Comparison of ENCODE assay signal across 8 cellular contexts in the genomic region with DNA sequence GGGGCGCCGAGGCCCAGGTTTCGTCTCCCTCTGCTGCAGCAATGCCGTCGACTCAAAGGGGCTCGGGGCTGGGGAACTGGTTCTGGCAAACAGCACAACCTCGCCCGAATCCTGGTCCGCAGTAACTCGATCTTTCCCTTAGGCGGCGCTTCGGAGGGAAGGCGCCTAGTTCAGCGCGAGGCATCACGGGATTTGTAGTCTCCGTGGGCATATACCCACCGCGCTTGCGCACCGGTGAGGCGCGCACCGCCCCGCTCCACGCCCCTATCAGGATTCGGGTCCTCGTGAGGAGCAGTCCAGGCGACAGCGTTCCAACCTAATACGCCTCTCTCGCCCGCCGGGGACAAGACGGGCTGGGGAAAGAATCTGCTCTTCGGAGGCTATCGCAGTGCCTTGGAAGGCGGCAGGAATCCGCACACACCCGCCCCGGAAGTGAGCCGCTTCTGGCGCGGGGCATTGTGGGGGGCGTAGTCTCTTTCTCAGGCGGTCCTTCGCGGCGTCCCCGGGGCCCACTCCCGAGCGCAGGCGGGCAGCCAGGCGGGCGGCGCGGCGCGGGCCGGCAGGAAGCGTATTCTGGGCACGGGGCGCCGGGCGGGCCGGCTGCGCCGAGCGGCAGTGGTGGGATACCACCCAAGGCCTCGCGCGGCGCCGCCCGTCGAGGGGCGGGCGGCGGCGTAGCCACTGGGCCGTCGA. TPM values are rescaled to one million over a fixed set of nuclear protein-coding genes. Genes with fewer than 3 reads are reported as not detected.
DNase-seq lines count a peak whose midpoint lies in the region; ATAC-seq and TF ChIP-seq lines count a peak whose summit lies in the region.

Gene THAP11, plus strand, starts transcription at position 505 of the 693 bp plus-strand sequence. CDS start 235 bp downstream, outside the sequence.

- peak within 1 kb of the TSS; percentile 95 for H3K27ac Mint-ChIP-seq in activated B cell treated with CpG ODN at 0.5 μM for 24 hours

- ATAC-seq in GM19023 (IDR thresholded peaks at IDR 0.05; ENCODE audit: unreplicated experiment) (peak; percentile 56), HG03196 (IDR thresholded peaks at IDR 0.05; ENCODE audit: unreplicated experiment) (peak; percentile 45), activated B cell treated with CpG ODN at 0.5 μM for 24 hours (ENCODE audit: low read depth) (peak; percentile 54)

- 0% methylated on average over 34 to 83 of the region's 83 CpGs for WGBS in spleen, 5 donors

- peaks cover 30 to 48% (median 43%) of the 10 kb centered on the region in 6 donors for H3K4me1 ChIP-seq in spleen

- no peaks in the 10 kb centered on the region for H3K27me3 Mint-ChIP-seq in activated B cell treated with CpG ODN at 0.5 μM for 24 hours

- H3K4me3 ChIP-seq in AG10803 (ENCODE audit: low read length) (peak within 1 kb of the TSS; percentile 95), cardiac fibroblast (replicated peaks in 1 of 2; ENCODE audit: low read depth in 2 of 2, low read length in 2 of 2) (peak within 1 kb of the TSS; percentile 76 to 93), spleen (peak within 1 kb of the TSS; percentile 59 to 97 (median 81))

- peak in 2 of 3 donors; percentile 10 to 51 for TF ChIP-seq POLR2A in spleen (IDR thresholded peaks at IDR 0.05)

- CTCF ChIA-PET in activated B cell treated with CpG ODN at 0.5 μM for 24 hours (lab: Charles Lee), result interaction anchor here (1.2 kb wide), 1 partner anchor 25 kb away, joined by 4 read pairs; no protein-coding TSS in a partner anchor

- H3K9me3 Mint-ChIP-seq in activated B cell treated with CpG ODN at 0.5 μM for 24 hours, result no peaks in the 10 kb centered on the region

- H3K9me3 ChIP-seq in spleen, result no peaks in the 10 kb centered on the region

- peak within 1 kb of the TSS; percentile 98 to 100 (median 100) for H3K27ac ChIP-seq in spleen

- H3K4me1 Mint-ChIP-seq in activated B cell treated with CpG ODN at 0.5 μM for 24 hours, result peaks cover 43% of the 10 kb centered on the region

- H3K27me3 ChIP-seq in spleen (replicated peaks in 1 of 7), result no peaks in the 10 kb centered on the region

- H3K4me3 Mint-ChIP-seq in activated B cell treated with CpG ODN at 0.5 μM for 24 hours, result peak within 1 kb of the TSS; percentile 95

- no peaks in the 10 kb centered on the region for H3K36me3 ChIP-seq in spleen

- TF ChIP-seq CTCF in AG10803 (conservative IDR thresholded peaks at IDR 0.05; ENCODE audit: low read length) (peak; percentile 76), activated B cell treated with CpG ODN at 0.5 μM for 24 hours (IDR thresholded peaks at IDR 0.05) (peak; percentile 38), cardiac fibroblast (IDR thresholded peaks at IDR 0.05; ENCODE audit: low read depth, low read length) (peak; percentile 90), spleen (IDR thresholded peaks at IDR 0.05 in 8 of 11, conservative IDR thresholded peaks at IDR 0.05 in 3 of 11) (peak; percentile 87 to 98 (median 94))

- intact Hi-C loops in activated B cell treated with CpG ODN at 0.5 μM for 24 hours (cut with micrococcal nuclease) (loop anchor here (1.0 kb wide), 7 partner anchors 9 to 243 kb away; partner anchors contain the start of genes EDC4, GFOD2, NFATC3 and PSKH1), spleen (cut with DNase I; ENCODE audit: low total_unique reads) (loop anchor here (10.0 kb wide), 1 partner anchor 93 kb away; the partner anchor contains the start of genes CTRL and PSMB10)

- POLR2A ChIA-PET in activated B cell treated with CpG ODN at 0.5 μM for 24 hours (lab: Charles Lee), result no interaction called here

- DNase-seq in AG10803 (ENCODE audit: low read depth) (peak; percentile 89), NCI-H226 (peak; percentile 81), activated B cell treated with CpG ODN at 0.5 μM for 24 hours (peak; percentile 95), cardiac fibroblast (ENCODE audit: low read depth in 2 of 2) (peak; percentile 96 to 97), inferior parietal cortex (ENCODE audit: extremely low spot score) (peak; percentile 99), spleen (peak; percentile 97)

- peaks cover 4% of the 10 kb centered on the region for H3K36me3 Mint-ChIP-seq in activated B cell treated with CpG ODN at 0.5 μM for 24 hours (ENCODE audit: low read depth)

RNA-seq across cellular contexts. Expression of gene THAP11, which starts in this region (rescaled TPM):
- total RNA-seq in activated B cell treated with CpG ODN at 0.5 μM for 24 hours (24.2 and 24.9 TPM in 2 replicates), spleen (10 to 100 TPM; 23.5 to 80.7 (median 35.7) TPM)
- polyA plus RNA-seq in spleen, result 10 to 100 TPM; 19.9 to 31.7 (median 24.3) TPM

Comparison
In these comparisons a context has a peak if more than half of its experiments do, and no peak if none do; other contexts are left out.
1. Peak in every context shown above with its lines: DNase-seq, ATAC-seq, H3K4me3 ChIP-seq and H3K27ac ChIP-seq.
2. CTCF ChIP-seq: peak in every context shown above with its lines; median percentile 94 in spleen; 90 in cardiac fibroblast; 76 in AG10803; 38 in activated B cell treated with CpG ODN at 0.5 μM for 24 hours.